In genomic region chr12:107684029-107684790, GRCh38 we compare ENCODE assay signal across 8 cellular contexts. TPM values are rescaled to one million over a fixed set of nuclear protein-coding genes. Genes with fewer than 3 reads are reported as not detected.
DNase-seq lines count a peak whose midpoint lies in the region; ATAC-seq and TF ChIP-seq lines count a peak whose summit lies in the region.

No MANE protein-coding gene starts in this region.

- DNase-seq in Calu3 (no peak), astrocyte of the cerebellum (ENCODE audit: low read depth) (no peak), natural killer cell (no peak), NCI-H526 (lab: John Stamatoyannopoulos, UW) (no peak), NCI-H345 treated with DMSO at 0.1 percent for 48 hours (lab: John Stamatoyannopoulos, UW; ENCODE audit: unreplicated experiment) (no peak), SIG-M5 treated with dmso at 0.1 percent for 504 hours (lab: John Stamatoyannopoulos, UW; ENCODE audit: unreplicated experiment) (no peak), left lobe of liver (ENCODE audit: low spot score) (no peak)
- no peak for DNase-seq in Jurkat, Clone E6-1 (ENCODE audit: low read depth, low spot score)

- in situ Hi-C loops in astrocyte of the cerebellum (cut with HindIII; ENCODE audit: low sequenced_read_pairs): no loop called here

- H3K9me3 Mint-ChIP-seq in Calu3 (ENCODE audit: low read depth, unreplicated experiment): no peaks in the 10 kb centered on the region
- no peaks in the 10 kb centered on the region for H3K9me3 Mint-ChIP-seq in natural killer cell

- H3K27ac Mint-ChIP-seq in Calu3 (ENCODE audit: unreplicated experiment) (peak overlapping the region; percentile 96), natural killer cell (peak overlapping the region; percentile 97 to 99)

- CTCF ChIA-PET in Calu3 (lab: Charles Lee): interaction anchor here (0.6 to 1.4 kb wide), 2 partner anchors 8 to 39 kb away, joined by 3 to 11 read pairs; no protein-coding TSS in a partner anchor

- no TSS peak for BruUV-seq in Calu3 (replicated peaks; lab: Mats Ljungman, UMichigan)

- peaks cover 31% of the 10 kb centered on the region for H3K36me3 Mint-ChIP-seq in Calu3 (ENCODE audit: insufficient read depth, unreplicated experiment)
- peaks cover 8% of the 10 kb centered on the region for H3K36me3 Mint-ChIP-seq in natural killer cell

- H3K4me3 Mint-ChIP-seq in Calu3 (ENCODE audit: low read depth, unreplicated experiment) (peak overlapping the region; percentile 94), natural killer cell (peak overlapping the region; percentile 99)

- no peak for TF ChIP-seq CTCF in Calu3 (IDR thresholded peaks at IDR 0.05; ENCODE audit: unreplicated experiment)
- TF ChIP-seq CTCF in astrocyte of the cerebellum (IDR thresholded peaks at IDR 0.05; ENCODE audit: low read depth, low read length, missing control alignments): no peak
- no peak for TF ChIP-seq CTCF in natural killer cell (IDR thresholded peaks at IDR 0.05)

- intact Hi-C loops in Calu3 (cut with micrococcal nuclease; ENCODE audit: unreplicated experiment): loop anchor here (10.0 kb wide), 1 partner anchor 831 kb away; the partner anchor contains the start of gene FICD
- intact Hi-C loops in natural killer cell (cut with micrococcal nuclease): no loop called here

- no peak for ATAC-seq in natural killer cell
- no peak for ATAC-seq in left lobe of liver

- no peaks in the 10 kb centered on the region for H3K4me1 Mint-ChIP-seq in Calu3 (ENCODE audit: low read depth, unreplicated experiment)
- peaks cover 28 to 31% of the 10 kb centered on the region in 2 donors for H3K4me1 Mint-ChIP-seq in natural killer cell

- H3K27me3 Mint-ChIP-seq in Calu3 (ENCODE audit: unreplicated experiment) (peaks cover 14% of the 10 kb centered on the region), natural killer cell (ENCODE audit: low read depth in 2 of 2) (peaks cover 3 to 8% of the 10 kb centered on the region in 2 donors)

- peak overlapping the region; percentile 80; the same call in 1 of the 2 replicates for H3K4me3 ChIP-seq in Jurkat, Clone E6-1 (ENCODE audit: low read length)
- H3K4me3 ChIP-seq in astrocyte of the cerebellum (ENCODE audit: low read depth, low read length): peak overlapping the region; percentile 99

RNA-seq across cellular contexts. Expression of gene PWP1, which starts 1.4 kb away (rescaled TPM):
- total RNA-seq in Calu3 (2022): 52.7 and 60.5 TPM in 2 replicates
- 80.4 TPM for polyA plus RNA-seq in Jurkat, Clone E6-1 (2012; ENCODE audit: insufficient read depth, insufficient read length)
- total RNA-seq in natural killer cell: 10 to 100 TPM; 22.2 to 26.5 (median 26.3) TPM
- 13.3 TPM for total RNA-seq in left lobe of liver
